1 cellular context compared by ENCODE assay signal in the genomic region with DNA sequence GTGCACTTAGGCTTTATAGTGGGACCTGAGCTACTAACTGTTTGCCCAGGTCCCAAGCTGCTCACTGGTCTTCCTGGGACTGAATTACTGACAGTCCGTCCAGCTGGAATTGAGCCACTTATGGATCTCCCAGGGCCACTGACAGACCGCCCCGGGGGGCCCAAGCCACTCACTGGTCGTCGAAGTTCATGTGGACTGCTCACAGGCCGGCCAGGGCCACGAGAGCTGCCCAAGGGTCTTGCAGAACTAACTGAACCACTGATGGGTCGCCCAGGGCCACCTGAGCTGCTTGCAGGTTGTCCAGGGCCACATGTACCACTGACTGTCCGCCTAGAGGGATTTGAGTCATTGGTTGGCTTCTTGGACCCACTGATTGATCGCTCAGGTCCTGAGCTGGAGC.
TF ChIP-seq lines count a peak whose summit lies in the region.

No MANE protein-coding gene starts in this region.

TF ChIP-seq in SK-N-SH, 30 proteins besides CTCF, POLR2A, EP300 and RAD21 (continued from another document):
- TF ChIP-seq, protein P1, sequence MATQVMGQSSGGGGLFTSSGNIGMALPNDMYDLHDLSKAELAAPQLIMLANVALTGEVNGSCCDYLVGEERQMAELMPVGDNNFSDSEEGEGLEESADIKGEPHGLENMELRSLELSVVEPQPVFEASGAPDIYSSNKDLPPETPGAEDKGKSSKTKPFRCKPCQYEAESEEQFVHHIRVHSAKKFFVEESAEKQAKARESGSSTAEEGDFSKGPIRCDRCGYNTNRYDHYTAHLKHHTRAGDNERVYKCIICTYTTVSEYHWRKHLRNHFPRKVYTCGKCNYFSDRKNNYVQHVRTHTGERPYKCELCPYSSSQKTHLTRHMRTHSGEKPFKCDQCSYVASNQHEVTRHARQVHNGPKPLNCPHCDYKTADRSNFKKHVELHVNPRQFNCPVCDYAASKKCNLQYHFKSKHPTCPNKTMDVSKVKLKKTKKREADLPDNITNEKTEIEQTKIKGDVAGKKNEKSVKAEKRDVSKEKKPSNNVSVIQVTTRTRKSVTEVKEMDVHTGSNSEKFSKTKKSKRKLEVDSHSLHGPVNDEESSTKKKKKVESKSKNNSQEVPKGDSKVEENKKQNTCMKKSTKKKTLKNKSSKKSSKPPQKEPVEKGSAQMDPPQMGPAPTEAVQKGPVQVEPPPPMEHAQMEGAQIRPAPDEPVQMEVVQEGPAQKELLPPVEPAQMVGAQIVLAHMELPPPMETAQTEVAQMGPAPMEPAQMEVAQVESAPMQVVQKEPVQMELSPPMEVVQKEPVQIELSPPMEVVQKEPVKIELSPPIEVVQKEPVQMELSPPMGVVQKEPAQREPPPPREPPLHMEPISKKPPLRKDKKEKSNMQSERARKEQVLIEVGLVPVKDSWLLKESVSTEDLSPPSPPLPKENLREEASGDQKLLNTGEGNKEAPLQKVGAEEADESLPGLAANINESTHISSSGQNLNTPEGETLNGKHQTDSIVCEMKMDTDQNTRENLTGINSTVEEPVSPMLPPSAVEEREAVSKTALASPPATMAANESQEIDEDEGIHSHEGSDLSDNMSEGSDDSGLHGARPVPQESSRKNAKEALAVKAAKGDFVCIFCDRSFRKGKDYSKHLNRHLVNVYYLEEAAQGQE (IDR thresholded peaks at IDR 0.05; ENCODE audit: low read depth, low read length) = no peak
- TF ChIP-seq TEAD4 (IDR thresholded peaks at IDR 0.05; ENCODE audit: borderline replicate concordance, insufficient read depth) (no peak), NFIC (IDR thresholded peaks at IDR 0.05; ENCODE audit: borderline replicate concordance) (no peak), NRF1 (IDR thresholded peaks at IDR 0.05; ENCODE audit: low read depth, low read length) (no peak)
